In genomic region chr16:68246671-68247070, GRCh38 we compare ENCODE assay signal across 1 cellular context.
TF ChIP-seq lines count a peak whose summit lies in the region.

No MANE protein-coding gene starts in this region.

TF ChIP-seq in SK-N-SH, 30 proteins besides CTCF, POLR2A, EP300 and RAD21 (continued from another document):
- TF ChIP-seq, protein P1, sequence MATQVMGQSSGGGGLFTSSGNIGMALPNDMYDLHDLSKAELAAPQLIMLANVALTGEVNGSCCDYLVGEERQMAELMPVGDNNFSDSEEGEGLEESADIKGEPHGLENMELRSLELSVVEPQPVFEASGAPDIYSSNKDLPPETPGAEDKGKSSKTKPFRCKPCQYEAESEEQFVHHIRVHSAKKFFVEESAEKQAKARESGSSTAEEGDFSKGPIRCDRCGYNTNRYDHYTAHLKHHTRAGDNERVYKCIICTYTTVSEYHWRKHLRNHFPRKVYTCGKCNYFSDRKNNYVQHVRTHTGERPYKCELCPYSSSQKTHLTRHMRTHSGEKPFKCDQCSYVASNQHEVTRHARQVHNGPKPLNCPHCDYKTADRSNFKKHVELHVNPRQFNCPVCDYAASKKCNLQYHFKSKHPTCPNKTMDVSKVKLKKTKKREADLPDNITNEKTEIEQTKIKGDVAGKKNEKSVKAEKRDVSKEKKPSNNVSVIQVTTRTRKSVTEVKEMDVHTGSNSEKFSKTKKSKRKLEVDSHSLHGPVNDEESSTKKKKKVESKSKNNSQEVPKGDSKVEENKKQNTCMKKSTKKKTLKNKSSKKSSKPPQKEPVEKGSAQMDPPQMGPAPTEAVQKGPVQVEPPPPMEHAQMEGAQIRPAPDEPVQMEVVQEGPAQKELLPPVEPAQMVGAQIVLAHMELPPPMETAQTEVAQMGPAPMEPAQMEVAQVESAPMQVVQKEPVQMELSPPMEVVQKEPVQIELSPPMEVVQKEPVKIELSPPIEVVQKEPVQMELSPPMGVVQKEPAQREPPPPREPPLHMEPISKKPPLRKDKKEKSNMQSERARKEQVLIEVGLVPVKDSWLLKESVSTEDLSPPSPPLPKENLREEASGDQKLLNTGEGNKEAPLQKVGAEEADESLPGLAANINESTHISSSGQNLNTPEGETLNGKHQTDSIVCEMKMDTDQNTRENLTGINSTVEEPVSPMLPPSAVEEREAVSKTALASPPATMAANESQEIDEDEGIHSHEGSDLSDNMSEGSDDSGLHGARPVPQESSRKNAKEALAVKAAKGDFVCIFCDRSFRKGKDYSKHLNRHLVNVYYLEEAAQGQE (IDR thresholded peaks at IDR 0.05; ENCODE audit: low read depth, low read length) = no peak
- no peak for TF ChIP-seq RCOR1 (IDR thresholded peaks at IDR 0.05; ENCODE audit: low read length)
- TF ChIP-seq FOSL2 (IDR thresholded peaks at IDR 0.05; ENCODE audit: borderline replicate concordance, low read depth) = no peak
- TF ChIP-seq EZH2phosphoT487 (IDR thresholded peaks at IDR 0.05; ENCODE audit: borderline replicate concordance, low read depth) = no peak
- no peak for TF ChIP-seq FOXJ3 (CRISPR knock-in tag; IDR thresholded peaks at IDR 0.05)
- TF ChIP-seq, protein P2, sequence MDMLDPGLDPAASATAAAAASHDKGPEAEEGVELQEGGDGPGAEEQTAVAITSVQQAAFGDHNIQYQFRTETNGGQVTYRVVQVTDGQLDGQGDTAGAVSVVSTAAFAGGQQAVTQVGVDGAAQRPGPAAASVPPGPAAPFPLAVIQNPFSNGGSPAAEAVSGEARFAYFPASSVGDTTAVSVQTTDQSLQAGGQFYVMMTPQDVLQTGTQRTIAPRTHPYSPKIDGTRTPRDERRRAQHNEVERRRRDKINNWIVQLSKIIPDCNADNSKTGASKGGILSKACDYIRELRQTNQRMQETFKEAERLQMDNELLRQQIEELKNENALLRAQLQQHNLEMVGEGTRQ (IDR thresholded peaks at IDR 0.05; ENCODE audit: borderline replicate concordance, low read depth, low read length) = no peak
- no peak for TF ChIP-seq ELF1 (IDR thresholded peaks at IDR 0.05)
